14 cellular contexts compared by ENCODE assay signal in genomic region chr5:142836048-142836447, GRCh38.
DNase-seq lines count a peak whose midpoint lies in the region; ATAC-seq and TF ChIP-seq lines count a peak whose summit lies in the region.
"Had no signal": no experiment of that assay in that cellular context is flagged by ENCODE, and none has a peak within 500 bp of the region (broad histone marks: within the 10 kb centered on the region; RNA-seq: fewer than 3 reads in every experiment).

No MANE protein-coding gene starts in this region.

- DNase-seq in natural killer cell (no peak), glomerular visceral epithelial cell (ENCODE audit: extremely low spot score) (peak; percentile 65), DMS153 (lab: John Stamatoyannopoulos, UW) (no peak), NCI-H128 (lab: John Stamatoyannopoulos, UW; ENCODE audit: unreplicated experiment) (no peak), thyroid gland (no peak), T-helper 9 cell (no peak)
- no peak for DNase-seq in natural killer cell treated with Interleukin-12 subunit alpha and Interleukin-12 subunit beta and Interleukin-15 and Interleukin-18, amount 100 ng/mL, for 72 hours (ENCODE audit: low spot score)
- DNase-seq: COR-L47, DMS53, NCI-H446, Right ventricle myocardium superior had no signal

- no peak overlapping the region for H3K27ac Mint-ChIP-seq in natural killer cell
- no peak overlapping the region for H3K27ac Mint-ChIP-seq in natural killer cell treated with Interleukin-12 subunit alpha and Interleukin-12 subunit beta and Interleukin-15 and Interleukin-18, amount 100 ng/mL, for 72 hours
- H3K27ac Mint-ChIP-seq: IgD-negative memory B cell had no signal

- no peaks in the 10 kb centered on the region for H3K9me3 ChIP-seq in thyroid gland

- TF ChIP-seq CTCF in natural killer cell (IDR thresholded peaks at IDR 0.05): no peak
- TF ChIP-seq CTCF in thyroid gland (IDR thresholded peaks at IDR 0.05): no peak

- peaks cover 75 to 77% of the 10 kb centered on the region in 2 donors for H3K4me1 Mint-ChIP-seq in natural killer cell
- H3K4me1 Mint-ChIP-seq in natural killer cell treated with Interleukin-12 subunit alpha and Interleukin-12 subunit beta and Interleukin-15 and Interleukin-18, amount 100 ng/mL, for 72 hours (ENCODE audit: low read depth in 2 of 2): peaks cover 47 to 63% of the 10 kb centered on the region in 2 donors

- H3K36me3 ChIP-seq in thyroid gland: no peaks in the 10 kb centered on the region

- H3K4me3 ChIP-seq in thyroid gland (replicated peaks in 1 of 3): no peak overlapping the region

- no peaks in the 10 kb centered on the region for H3K27me3 ChIP-seq in thyroid gland

- H3K36me3 Mint-ChIP-seq in natural killer cell: no peaks in the 10 kb centered on the region
- H3K36me3 Mint-ChIP-seq in natural killer cell treated with Interleukin-12 subunit alpha and Interleukin-12 subunit beta and Interleukin-15 and Interleukin-18, amount 100 ng/mL, for 72 hours: no peaks in the 10 kb centered on the region

- H3K27ac ChIP-seq in thyroid gland: no peak overlapping the region
- H3K27ac ChIP-seq: C4-2B had no signal

- TF ChIP-seq POLR2A in thyroid gland (IDR thresholded peaks at IDR 0.05): no peak

- intact Hi-C loops in natural killer cell (cut with micrococcal nuclease): no loop called here
- intact Hi-C loops in thyroid gland (cut with DNase I): no loop called here

- H3K27me3 Mint-ChIP-seq in natural killer cell (ENCODE audit: low read depth in 2 of 2): no peaks in the 10 kb centered on the region
- H3K27me3 Mint-ChIP-seq in natural killer cell treated with Interleukin-12 subunit alpha and Interleukin-12 subunit beta and Interleukin-15 and Interleukin-18, amount 100 ng/mL, for 72 hours: peaks cover 0 to 3% of the 10 kb centered on the region in 2 donors
- H3K27me3 Mint-ChIP-seq: IgD-negative memory B cell had no signal

- WGBS in thyroid gland, 2 donors: 89% methylated on average over 2 of the region's 2 CpGs

- H3K4me1 ChIP-seq in thyroid gland: peaks cover 4 to 6% of the 10 kb centered on the region in 2 donors

- no peak for ATAC-seq in natural killer cell
- no peak for ATAC-seq in natural killer cell treated with Interleukin-12 subunit alpha and Interleukin-12 subunit beta and Interleukin-15 and Interleukin-18, amount 100 ng/mL, for 72 hours
- peak; percentile 46 for ATAC-seq in HG03097 (IDR thresholded peaks at IDR 0.05; ENCODE audit: low FRiP score, unreplicated experiment)

- H3K4me3 Mint-ChIP-seq in natural killer cell: peak overlapping the region; percentile 53
- H3K4me3 Mint-ChIP-seq in natural killer cell treated with Interleukin-12 subunit alpha and Interleukin-12 subunit beta and Interleukin-15 and Interleukin-18, amount 100 ng/mL, for 72 hours: no peak overlapping the region
- H3K4me3 Mint-ChIP-seq: IgD-negative memory B cell had no signal

- H3K9me3 Mint-ChIP-seq in natural killer cell: no peaks in the 10 kb centered on the region
- H3K9me3 Mint-ChIP-seq in natural killer cell treated with Interleukin-12 subunit alpha and Interleukin-12 subunit beta and Interleukin-15 and Interleukin-18, amount 100 ng/mL, for 72 hours: no peaks in the 10 kb centered on the region
